ENCODE assay signal across 24 cellular contexts in the genomic region with DNA sequence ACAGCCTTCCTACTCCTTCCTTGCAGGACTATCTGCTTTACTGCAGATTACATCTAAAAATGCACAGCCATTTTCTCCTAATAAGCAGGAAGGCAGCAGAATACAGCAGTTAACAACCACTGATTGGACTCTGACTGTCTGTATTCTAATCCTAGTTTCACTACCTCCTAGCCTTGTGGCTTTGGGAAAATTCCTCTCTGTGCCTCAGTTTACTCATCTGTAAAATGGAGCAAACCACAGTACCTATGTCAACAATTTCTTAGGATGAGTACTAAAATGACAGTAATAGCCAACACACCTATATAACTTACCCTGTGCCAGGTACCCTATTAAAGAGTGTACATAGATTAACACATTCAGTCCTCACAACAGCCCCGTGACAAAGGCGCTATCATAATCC.
"Had no signal": no experiment of that assay in that cellular context is flagged by ENCODE, and none has a peak within 500 bp of the region (broad histone marks: within the 10 kb centered on the region; RNA-seq: fewer than 3 reads in every experiment).

No MANE protein-coding gene starts in this region.

- ATAC-seq: foreskin keratinocyte; left lung; lower lobe of right lung; natural killer cell treated with Interleukin-12 subunit alpha and Interleukin-12 subunit beta and Interleukin-15 and Interleukin-18, amount 100 ng/mL, for 72 hours; psoas muscle; stimulated activated memory B cell treated with anti-CD40 and anti-IgM and Interleukin-4, amounts not matched to agents 10 μg/mL and 1 μg/mL and 100 μg/mL, for 72 hours had no signal

- FAIRE-seq: endothelial cell of umbilical vein, keratinocyte had no signal

- H3K9me3 Mint-ChIP-seq: endodermal cell; immature natural killer cell; memory B cell; natural killer cell treated with Interleukin-12 subunit alpha and Interleukin-12 subunit beta and Interleukin-15 and Interleukin-18, amount 100 ng/mL, for 72 hours; neural progenitor cell; type B pancreatic cell had no signal

- H3K27me3 ChIP-seq: colonic mucosa, foreskin keratinocyte, left lung, neural progenitor cell, ovary, spleen, stomach, uterus had no signal

- H3K27ac Mint-ChIP-seq: endodermal cell; immature natural killer cell; memory B cell; natural killer cell treated with Interleukin-12 subunit alpha and Interleukin-12 subunit beta and Interleukin-15 and Interleukin-18, amount 100 ng/mL, for 72 hours; neural progenitor cell; type B pancreatic cell had no signal

- H3K4me3 ChIP-seq: colonic mucosa, left lung, lower lobe of right lung, neural progenitor cell, ovary, psoas muscle, spleen, stomach, uterus had no signal

- H3K36me3 ChIP-seq: colonic mucosa, left lung, lower lobe of right lung, neural progenitor cell, ovary, spleen, stomach, uterus had no signal

- H2AFZ ChIP-seq: neural progenitor cell had no signal

- H3K9me3 ChIP-seq: colonic mucosa, left lung, lower lobe of right lung, ovary, psoas muscle, spleen, stomach, uterus had no signal

- H3K27ac ChIP-seq: colonic mucosa, foreskin keratinocyte, left lung, lower lobe of right lung, neural progenitor cell, ovary, psoas muscle, spleen, stomach, uterus had no signal

- H3K9ac ChIP-seq: neural progenitor cell had no signal

- H3K4me2 ChIP-seq: neural progenitor cell had no signal

- H3K27me3 Mint-ChIP-seq: memory B cell; stimulated activated memory B cell treated with anti-CD40 and anti-IgM and Interleukin-4, amounts not matched to agents 10 μg/mL and 1 μg/mL and 100 μg/mL, for 72 hours; type B pancreatic cell had no signal

- H3K4me1 ChIP-seq: colonic mucosa, foreskin keratinocyte, uterus had no signal

- DNase-seq: colonic mucosa; effector CD4-positive, alpha-beta T cell; endodermal cell; erythroblast; foreskin keratinocyte; immature natural killer cell; left lung; lower lobe of right lung; midbrain; nucleus accumbens; ovary; psoas muscle; retina; spleen; stomach; substantia nigra; uterus had no signal

- H3K36me3 Mint-ChIP-seq: natural killer cell treated with Interleukin-12 subunit alpha and Interleukin-12 subunit beta and Interleukin-15 and Interleukin-18, amount 100 ng/mL, for 72 hours; type B pancreatic cell had no signal

- H3K4me3 Mint-ChIP-seq: endodermal cell; memory B cell; natural killer cell treated with Interleukin-12 subunit alpha and Interleukin-12 subunit beta and Interleukin-15 and Interleukin-18, amount 100 ng/mL, for 72 hours; neural progenitor cell; stimulated activated memory B cell treated with anti-CD40 and anti-IgM and Interleukin-4, amounts not matched to agents 10 μg/mL and 1 μg/mL and 100 μg/mL, for 72 hours; type B pancreatic cell had no signal
